15 cellular contexts compared by ENCODE assay signal in the genomic region with DNA sequence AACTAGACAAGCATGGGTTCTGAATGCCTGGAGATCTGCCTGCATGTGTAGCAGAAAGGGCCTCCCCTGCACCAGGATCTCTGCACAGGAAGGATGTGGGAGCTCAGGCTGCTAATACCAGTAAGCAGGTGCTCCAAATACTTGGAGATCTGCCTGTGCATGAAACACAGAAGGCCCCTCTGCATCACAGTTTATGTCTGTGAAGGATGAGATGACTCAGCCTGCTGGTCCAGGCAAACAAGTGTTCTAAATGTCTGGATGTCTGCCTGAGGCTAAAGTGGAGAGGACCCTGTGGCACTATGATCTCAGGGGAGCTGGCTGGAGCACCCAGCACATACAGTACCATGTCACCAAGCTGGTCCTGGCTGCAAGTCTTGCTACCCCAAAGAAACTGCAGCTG.
"Had no signal": no experiment of that assay in that cellular context is flagged by ENCODE, and none has a peak within 500 bp of the region (broad histone marks: within the 10 kb centered on the region; RNA-seq: fewer than 3 reads in every experiment).

No MANE protein-coding gene starts in this region.

- H3K4me1 ChIP-seq: upper lobe of left lung had no signal

- H3K36me3 ChIP-seq: upper lobe of left lung had no signal

- H3K27me3 ChIP-seq: upper lobe of left lung had no signal

- H3K4me1 Mint-ChIP-seq: memory B cell, nephron progenitor cell had no signal

- H3K36me3 Mint-ChIP-seq: memory B cell had no signal

- H3K4me3 ChIP-seq: upper lobe of left lung had no signal

- DNase-seq: activated CD4-positive, alpha-beta T cell treated with anti-CD3 and anti-CD28 coated beads for 4 hours; activated CD8-positive, alpha-beta T cell treated with anti-CD3 and anti-CD28 coated beads, Interleukin-2, amount 10 ng/mL, durations not matched to agents 7 days and 5 days; activated naive CD4-positive, alpha-beta T cell treated with anti-CD3 and anti-CD28 coated beads for 36 hours; caudate nucleus; cortex of kidney; effector memory CD4-positive, alpha-beta T cell; erythroblast; hypothalamus; nephron progenitor cell; stimulated activated CD4-positive, alpha-beta T cell treated with anti-CD3 and anti-CD28 coated beads, Interleukin-4, amount 100 ng/mL, for 1 hour; stimulated activated CD8-positive, alpha-beta memory T cell treated with anti-CD3 and anti-CD28 coated beads, Interleukin-4, amount 100 ng/mL, for 48 hours; upper lobe of left lung had no signal

- H3K27ac Mint-ChIP-seq: activated CD8-positive, alpha-beta T cell treated with anti-CD3 and anti-CD28 coated beads, Interleukin-2, amount 10 ng/mL, durations not matched to agents 7 days and 5 days; activated naive CD4-positive, alpha-beta T cell treated with anti-CD3 and anti-CD28 coated beads for 36 hours; memory B cell; nephron progenitor cell; stimulated activated naive CD8-positive, alpha-beta T cell treated with anti-CD3 and anti-CD28 coated beads, Interleukin-15, Interleukin-2, amounts not matched to agents 100 ng/mL and 50 ng/mL, for 24 hours had no signal

- H3K27ac ChIP-seq: upper lobe of left lung, VCaP had no signal

- H3K27me3 Mint-ChIP-seq: memory B cell; stimulated activated naive CD8-positive, alpha-beta T cell treated with anti-CD3 and anti-CD28 coated beads, Interleukin-15, Interleukin-2, amounts not matched to agents 100 ng/mL and 50 ng/mL, for 24 hours had no signal

- H3K4me3 Mint-ChIP-seq: activated CD8-positive, alpha-beta T cell treated with anti-CD3 and anti-CD28 coated beads, Interleukin-2, amount 10 ng/mL, durations not matched to agents 7 days and 5 days; activated naive CD4-positive, alpha-beta T cell treated with anti-CD3 and anti-CD28 coated beads for 36 hours; memory B cell; nephron progenitor cell; stimulated activated naive CD8-positive, alpha-beta T cell treated with anti-CD3 and anti-CD28 coated beads, Interleukin-15, Interleukin-2, amounts not matched to agents 100 ng/mL and 50 ng/mL, for 24 hours had no signal
